In the genomic region with DNA sequence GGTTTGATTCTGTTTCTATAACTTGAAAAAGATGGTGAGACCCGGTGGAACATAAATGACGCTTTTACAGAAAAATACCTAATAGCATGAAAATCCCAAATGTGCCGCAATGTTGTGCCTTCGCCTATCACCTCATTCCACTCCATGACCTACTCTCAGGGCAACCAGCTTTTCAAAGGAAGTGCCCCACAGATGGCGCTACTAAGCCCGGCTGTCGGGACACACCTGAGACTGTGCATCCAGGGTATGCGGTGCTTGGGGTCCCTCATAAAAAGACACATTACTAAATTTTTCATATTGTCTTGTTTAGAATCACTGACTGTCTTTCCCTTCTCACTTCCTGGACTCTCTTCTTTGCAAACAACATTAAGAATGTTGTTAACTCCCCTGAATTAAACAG, we compare ENCODE assay signal across 16 cellular contexts.
A peak's percentile ranks its signal among the peaks of the same experiment; 100 is the strongest.
DNase-seq lines count a peak whose midpoint lies in the region; ATAC-seq and TF ChIP-seq lines count a peak whose summit lies in the region.
"Had no signal": no experiment of that assay in that cellular context is flagged by ENCODE, and none has a peak within 500 bp of the region (broad histone marks: within the 10 kb centered on the region; RNA-seq: fewer than 3 reads in every experiment).

No MANE protein-coding gene starts in this region.

- peaks cover 49% of the 10 kb centered on the region for H3K27me3 Mint-ChIP-seq in activated CD8-positive, alpha-beta memory T cell treated with anti-CD3 and anti-CD28 coated beads, Interleukin-2, amount 10 ng/mL, durations not matched to agents 7 days and 5 days
- peaks cover 20% of the 10 kb centered on the region for H3K27me3 Mint-ChIP-seq in chondrocyte (ENCODE audit: low read depth)

- CTCF ChIA-PET in activated CD8-positive, alpha-beta memory T cell treated with anti-CD3 and anti-CD28 coated beads, Interleukin-2, amount 10 ng/mL, durations not matched to agents 7 days and 5 days (lab: Charles Lee): interaction anchor here (0.8 kb wide), 1 partner anchor 13 kb away, joined by 3 read pairs; no protein-coding TSS in a partner anchor

- intact Hi-C loops in psoas muscle (cut with DNase I): loop anchor here (5.0 to 10.0 kb wide), 4 partner anchors 212 to 522 kb away; a partner anchor contains a TSS

- peaks cover 6% of the 10 kb centered on the region for H3K4me1 Mint-ChIP-seq in activated CD8-positive, alpha-beta memory T cell treated with anti-CD3 and anti-CD28 coated beads, Interleukin-2, amount 10 ng/mL, durations not matched to agents 7 days and 5 days
- H3K4me1 Mint-ChIP-seq in chondrocyte (ENCODE audit: low read depth): no peaks in the 10 kb centered on the region

- H3K9me2 ChIP-seq in Loucy (replicated peaks; ENCODE audit: low read depth, low read length): no peaks in the 10 kb centered on the region

- peak; percentile 52 for TF ChIP-seq CTCF in Loucy (conservative IDR thresholded peaks at IDR 0.05; ENCODE audit: low read length)
- peak; percentile 42 for TF ChIP-seq CTCF in chondrocyte (IDR thresholded peaks at IDR 0.05)
- TF ChIP-seq CTCF in retinal pigment epithelial cell (conservative IDR thresholded peaks at IDR 0.05; ENCODE audit: low read depth, low read length): peak; percentile 34
- TF ChIP-seq CTCF in psoas muscle (IDR thresholded peaks at IDR 0.05): no peak

- no peak overlapping the region for H3K4me2 ChIP-seq in Loucy (ENCODE audit: low read depth, low read length, poor library complexity, severe bottlenecking)

- no peaks in the 10 kb centered on the region for H3K79me2 ChIP-seq in Loucy (ENCODE audit: insufficient read depth, low read length)
- H3K79me2 ChIP-seq: parathyroid adenoma had no signal

- H3K36me3 ChIP-seq in Loucy (ENCODE audit: insufficient read depth, low read length): no peaks in the 10 kb centered on the region
- no peaks in the 10 kb centered on the region for H3K36me3 ChIP-seq in psoas muscle (ENCODE audit: insufficient read depth in 1 of 2, low read depth in 1 of 2)
- H3K36me3 ChIP-seq: esophagus muscularis mucosa had no signal

- no peak for ATAC-seq in activated CD8-positive, alpha-beta memory T cell treated with anti-CD3 and anti-CD28 coated beads, Interleukin-2, amount 10 ng/mL, durations not matched to agents 7 days and 5 days
- ATAC-seq in psoas muscle (no peak), HG03432 (IDR thresholded peaks at IDR 0.05; ENCODE audit: unreplicated experiment) (no peak)

- H3K9ac ChIP-seq in Loucy (ENCODE audit: low read depth, low read length, poor library complexity, severe bottlenecking): no peak overlapping the region
- H3K9ac ChIP-seq: parathyroid adenoma had no signal

- H3K4me1 ChIP-seq in Loucy (ENCODE audit: insufficient read depth, low read length, poor library complexity, severe bottlenecking) (peaks cover 5% of the 10 kb centered on the region), psoas muscle (no peaks in the 10 kb centered on the region)
- H3K4me1 ChIP-seq: parathyroid adenoma had no signal

- no peaks in the 10 kb centered on the region for H3K27me3 ChIP-seq in Loucy (ENCODE audit: insufficient read depth, low read length, poor library complexity, severe bottlenecking)
- H3K27me3 ChIP-seq in psoas muscle (ENCODE audit: insufficient read depth in 3 of 3, low read length in 2 of 3): peaks cover 0 to 11% (median 1%) of the 10 kb centered on the region in 3 donors
- H3K27me3 ChIP-seq: esophagus muscularis mucosa had no signal

- no peaks in the 10 kb centered on the region for H3K9me3 Mint-ChIP-seq in activated CD8-positive, alpha-beta memory T cell treated with anti-CD3 and anti-CD28 coated beads, Interleukin-2, amount 10 ng/mL, durations not matched to agents 7 days and 5 days (ENCODE audit: low read depth)
- H3K9me3 Mint-ChIP-seq in chondrocyte (ENCODE audit: low read depth): no peaks in the 10 kb centered on the region
- H3K9me3 Mint-ChIP-seq: activated naive CD4-positive, alpha-beta T cell treated with anti-CD3 and anti-CD28 coated beads for 36 hours had no signal

- H2AFZ ChIP-seq in Loucy (ENCODE audit: low read length): no peak overlapping the region
- H2AFZ ChIP-seq: parathyroid adenoma had no signal

- no peak overlapping the region for H3K27ac ChIP-seq in psoas muscle
- H3K27ac ChIP-seq: esophagus muscularis mucosa, parathyroid adenoma had no signal

- no peaks in the 10 kb centered on the region for H3F3A ChIP-seq in Loucy (ENCODE audit: low read depth)

- no peaks in the 10 kb centered on the region for H4K20me1 ChIP-seq in Loucy (ENCODE audit: insufficient read depth, low read length, poor library complexity, severe bottlenecking)

- H3K27ac Mint-ChIP-seq in activated CD8-positive, alpha-beta memory T cell treated with anti-CD3 and anti-CD28 coated beads, Interleukin-2, amount 10 ng/mL, durations not matched to agents 7 days and 5 days: no peak overlapping the region
- H3K27ac Mint-ChIP-seq in chondrocyte (ENCODE audit: unreplicated experiment): no peak overlapping the region
- H3K27ac Mint-ChIP-seq: activated naive CD4-positive, alpha-beta T cell treated with anti-CD3 and anti-CD28 coated beads for 36 hours had no signal

- H3K9me3 ChIP-seq in Loucy (ENCODE audit: insufficient read depth, low read depth, low read length) (no peaks in the 10 kb centered on the region), psoas muscle (no peaks in the 10 kb centered on the region)
- H3K9me3 ChIP-seq: esophagus muscularis mucosa had no signal

- 68 to 74% (median 70%) methylated on average over 8 of the region's 8 CpGs for WGBS in psoas muscle, 3 donors

- no peak overlapping the region for H3K4me3 Mint-ChIP-seq in activated CD8-positive, alpha-beta memory T cell treated with anti-CD3 and anti-CD28 coated beads, Interleukin-2, amount 10 ng/mL, durations not matched to agents 7 days and 5 days
- H3K4me3 Mint-ChIP-seq in chondrocyte (ENCODE audit: unreplicated experiment): no peak overlapping the region
- H3K4me3 Mint-ChIP-seq: activated naive CD4-positive, alpha-beta T cell treated with anti-CD3 and anti-CD28 coated beads for 36 hours had no signal

- H3K4me3 ChIP-seq in Loucy (ENCODE audit: low read length, poor library complexity, severe bottlenecking): no peak overlapping the region
- H3K4me3 ChIP-seq in retinal pigment epithelial cell (ENCODE audit: low read length): no peak overlapping the region
- H3K4me3 ChIP-seq in psoas muscle: no peak overlapping the region
- H3K4me3 ChIP-seq: esophagus muscularis mucosa had no signal

- no peaks in the 10 kb centered on the region for H3K36me3 Mint-ChIP-seq in activated CD8-positive, alpha-beta memory T cell treated with anti-CD3 and anti-CD28 coated beads, Interleukin-2, amount 10 ng/mL, durations not matched to agents 7 days and 5 days
- no peaks in the 10 kb centered on the region for H3K36me3 Mint-ChIP-seq in chondrocyte (ENCODE audit: low read depth)

- peak; percentile 40 for DNase-seq in activated CD8-positive, alpha-beta memory T cell treated with anti-CD3 and anti-CD28 coated beads, Interleukin-2, amount 10 ng/mL, durations not matched to agents 7 days and 5 days
- DNase-seq in activated CD8-positive, alpha-beta memory T cell treated with anti-CD3 and anti-CD28 coated beads, Interleukin-2, amount 50 U/mL, for 48 hours: no peak
- DNase-seq in chondrocyte (ENCODE audit: low spot score): no peak
- no peak for DNase-seq in retinal pigment epithelial cell (ENCODE audit: low read depth)
- no peak for DNase-seq in psoas muscle
- DNase-seq in Ammon's horn (ENCODE audit: low spot score): no peak
- DNase-seq: activated naive CD4-positive, alpha-beta T cell treated with anti-CD3 and anti-CD28 coated beads for 36 hours; AML-193; mesenchymal stem cell; NCI-H2107; stimulated activated CD4-positive, alpha-beta T cell treated with anti-CD3 and anti-CD28 coated beads, Interleukin-1b, Interleukin-23, amount 100 ng/mL, for 48 hours; T1000 had no signal
